Comparison of ENCODE assay signal across 11 cellular contexts in the genomic region with DNA sequence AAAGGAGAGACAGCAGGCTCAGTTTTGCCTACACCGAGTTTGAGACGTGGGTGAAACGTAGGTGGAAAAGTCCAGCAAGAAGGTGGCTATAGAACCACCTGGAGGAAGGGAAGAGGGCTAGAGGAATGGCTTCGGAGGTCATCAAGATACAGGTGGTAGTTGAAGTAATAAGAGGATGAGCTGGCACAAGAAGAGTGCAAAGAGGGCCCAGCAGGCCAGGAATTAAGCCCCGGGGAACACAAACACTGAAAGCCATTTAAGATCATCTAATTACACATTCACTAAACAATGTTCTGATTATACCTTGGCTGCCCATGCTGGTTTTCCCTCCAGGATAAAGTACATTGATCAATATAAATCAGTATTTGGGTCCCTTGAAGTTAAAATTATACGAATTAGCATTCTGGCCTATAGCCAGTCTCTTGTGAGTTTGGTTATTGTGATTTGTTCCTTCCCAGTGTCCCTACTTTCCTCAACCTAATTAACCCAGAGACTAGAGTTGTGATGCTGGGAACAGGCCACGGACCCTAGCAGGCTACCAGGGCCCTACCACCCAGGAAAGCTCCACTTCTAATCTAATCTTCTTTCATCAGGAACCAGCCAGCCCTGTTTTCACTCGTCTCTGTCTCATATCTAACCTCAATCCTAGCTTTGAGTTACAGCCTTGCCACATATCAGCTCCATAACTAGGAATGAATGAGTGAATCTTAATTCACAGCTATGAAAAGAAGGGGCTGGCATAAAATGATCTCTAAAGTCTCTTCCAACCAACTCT. TPM values are rescaled to one million over a fixed set of nuclear protein-coding genes. Genes with fewer than 3 reads are reported as not detected.
A peak's percentile ranks its signal among the peaks of the same experiment; 100 is the strongest.
DNase-seq lines count a peak whose midpoint lies in the region; ATAC-seq and TF ChIP-seq lines count a peak whose summit lies in the region.
"Had no signal": no experiment of that assay in that cellular context is flagged by ENCODE, and none has a peak within 500 bp of the region (broad histone marks: within the 10 kb centered on the region; RNA-seq: fewer than 3 reads in every experiment).

No MANE protein-coding gene starts in this region.

- WGBS in suprapubic skin: 66% methylated on average over 8 of the region's 8 CpGs

- H3K9me3 ChIP-seq in lower lobe of right lung (no peaks in the 10 kb centered on the region), suprapubic skin (no peaks in the 10 kb centered on the region)

- intact Hi-C loops in activated CD8-positive, alpha-beta T cell treated with anti-CD3 and anti-CD28 coated beads for 36 hours (cut with micrococcal nuclease): no loop called here
- intact Hi-C loops in activated B cell treated with CpG ODN at 0.5 μM for 24 hours (cut with micrococcal nuclease) (no loop called here), lower lobe of right lung (cut with DNase I) (no loop called here)

- CTCF ChIA-PET in activated CD8-positive, alpha-beta T cell treated with anti-CD3 and anti-CD28 coated beads for 36 hours (lab: Charles Lee): interaction anchor here (0.8 to 26.9 kb wide), 6 partner anchors 7 to 369 kb away, joined by 3 to 1122 read pairs (median 12); a partner anchor contains a TSS
- CTCF ChIA-PET in activated CD8-positive, alpha-beta T cell treated with anti-CD3 and anti-CD28 coated beads, Interleukin-2, amount 10 ng/mL, durations not matched to agents 7 days and 5 days (lab: Charles Lee): interaction anchor here (0.9 to 28.2 kb wide), 6 partner anchors 9 to 75 kb away, joined by 3 to 1090 read pairs (median 8); a partner anchor contains a TSS
- CTCF ChIA-PET in activated B cell treated with CpG ODN at 0.5 μM for 24 hours (lab: Charles Lee): interaction anchor here (0.7 to 28.1 kb wide), 4 partner anchors 7 to 62 kb away, joined by 3 to 1006 read pairs (median 50); a partner anchor contains a TSS

- H3K9me3 Mint-ChIP-seq in activated CD8-positive, alpha-beta T cell treated with anti-CD3 and anti-CD28 coated beads for 36 hours: no peaks in the 10 kb centered on the region
- H3K9me3 Mint-ChIP-seq in activated CD8-positive, alpha-beta T cell treated with anti-CD3 and anti-CD28 coated beads, Interleukin-2, amount 10 ng/mL, durations not matched to agents 7 days and 5 days (ENCODE audit: insufficient read depth): no peaks in the 10 kb centered on the region
- H3K9me3 Mint-ChIP-seq in activated B cell treated with CpG ODN at 0.5 μM for 24 hours: no peaks in the 10 kb centered on the region
- H3K9me3 Mint-ChIP-seq: nephron had no signal

- peaks cover 15% of the 10 kb centered on the region for H3K36me3 Mint-ChIP-seq in activated CD8-positive, alpha-beta T cell treated with anti-CD3 and anti-CD28 coated beads for 36 hours (ENCODE audit: low read depth)
- H3K36me3 Mint-ChIP-seq in activated CD8-positive, alpha-beta T cell treated with anti-CD3 and anti-CD28 coated beads, Interleukin-2, amount 10 ng/mL, durations not matched to agents 7 days and 5 days (ENCODE audit: low read depth): peaks cover 20% of the 10 kb centered on the region
- peaks cover 95% of the 10 kb centered on the region for H3K36me3 Mint-ChIP-seq in activated B cell treated with CpG ODN at 0.5 μM for 24 hours (ENCODE audit: low read depth)

- H3K27me3 ChIP-seq in lower lobe of right lung (ENCODE audit: low read depth) (no peaks in the 10 kb centered on the region), suprapubic skin (no peaks in the 10 kb centered on the region)

- TF ChIP-seq CTCF in activated CD8-positive, alpha-beta T cell treated with anti-CD3 and anti-CD28 coated beads for 36 hours (IDR thresholded peaks at IDR 0.05): no peak
- no peak for TF ChIP-seq CTCF in activated B cell treated with CpG ODN at 0.5 μM for 24 hours (IDR thresholded peaks at IDR 0.05)
- TF ChIP-seq CTCF in lower lobe of right lung (IDR thresholded peaks at IDR 0.05): no peak
- TF ChIP-seq CTCF in suprapubic skin (IDR thresholded peaks at IDR 0.05): no peak

- peaks cover 2% of the 10 kb centered on the region for H3K4me1 Mint-ChIP-seq in activated CD8-positive, alpha-beta T cell treated with anti-CD3 and anti-CD28 coated beads for 36 hours (ENCODE audit: low read depth)
- no peaks in the 10 kb centered on the region for H3K4me1 Mint-ChIP-seq in activated CD8-positive, alpha-beta T cell treated with anti-CD3 and anti-CD28 coated beads, Interleukin-2, amount 10 ng/mL, durations not matched to agents 7 days and 5 days (ENCODE audit: low read depth)
- H3K4me1 Mint-ChIP-seq in activated B cell treated with CpG ODN at 0.5 μM for 24 hours: peaks cover 1% of the 10 kb centered on the region
- H3K4me1 Mint-ChIP-seq: nephron had no signal

- H3K4me3 ChIP-seq in lower lobe of right lung (no peak overlapping the region), suprapubic skin (no peak overlapping the region)

- TF ChIP-seq POLR2A in suprapubic skin (IDR thresholded peaks at IDR 0.05): no peak

- no peak overlapping the region for H3K4me3 Mint-ChIP-seq in activated CD8-positive, alpha-beta T cell treated with anti-CD3 and anti-CD28 coated beads for 36 hours
- H3K4me3 Mint-ChIP-seq in activated CD8-positive, alpha-beta T cell treated with anti-CD3 and anti-CD28 coated beads, Interleukin-2, amount 10 ng/mL, durations not matched to agents 7 days and 5 days: no peak overlapping the region
- no peak overlapping the region for H3K4me3 Mint-ChIP-seq in activated B cell treated with CpG ODN at 0.5 μM for 24 hours
- H3K4me3 Mint-ChIP-seq: nephron had no signal

- peaks cover 26% of the 10 kb centered on the region for H3K4me1 ChIP-seq in lower lobe of right lung
- peaks cover 73% of the 10 kb centered on the region for H3K4me1 ChIP-seq in suprapubic skin

- no peak for DNase-seq in activated CD8-positive, alpha-beta T cell treated with anti-CD3 and anti-CD28 coated beads for 36 hours
- no peak for DNase-seq in activated CD8-positive, alpha-beta T cell treated with anti-CD3 and anti-CD28 coated beads, Interleukin-2, amount 10 ng/mL, durations not matched to agents 7 days and 5 days
- DNase-seq in activated B cell treated with CpG ODN at 0.5 μM for 24 hours (no peak), lower lobe of right lung (no peak), suprapubic skin (ENCODE audit: low spot score in 2 of 2) (no peak), NAMALWA (ENCODE audit: low spot score) (no peak), iPS-NIHi7 (ENCODE audit: extremely low spot score) (no peak)
- DNase-seq: activated CD8-positive, alpha-beta memory T cell treated with anti-CD3 and anti-CD28 coated beads for 24 hours had no signal

- no peaks in the 10 kb centered on the region for H3K27me3 Mint-ChIP-seq in activated CD8-positive, alpha-beta T cell treated with anti-CD3 and anti-CD28 coated beads for 36 hours
- no peaks in the 10 kb centered on the region for H3K27me3 Mint-ChIP-seq in activated CD8-positive, alpha-beta T cell treated with anti-CD3 and anti-CD28 coated beads, Interleukin-2, amount 10 ng/mL, durations not matched to agents 7 days and 5 days (ENCODE audit: low read depth)
- no peaks in the 10 kb centered on the region for H3K27me3 Mint-ChIP-seq in activated B cell treated with CpG ODN at 0.5 μM for 24 hours

- TF ChIP-seq EP300 in suprapubic skin (IDR thresholded peaks at IDR 0.05): no peak

- H3K27ac ChIP-seq in lower lobe of right lung (peak overlapping the region; percentile 18), suprapubic skin (peak overlapping the region; percentile 75)
- H3K27ac ChIP-seq: HL-60 had no signal

- ATAC-seq in activated CD8-positive, alpha-beta T cell treated with anti-CD3 and anti-CD28 coated beads for 36 hours: no peak
- ATAC-seq in activated CD8-positive, alpha-beta T cell treated with anti-CD3 and anti-CD28 coated beads, Interleukin-2, amount 10 ng/mL, durations not matched to agents 7 days and 5 days: no peak
- ATAC-seq in activated B cell treated with CpG ODN at 0.5 μM for 24 hours (ENCODE audit: low read depth) (no peak), lower lobe of right lung (no peak), HG02798 (IDR thresholded peaks at IDR 0.05; ENCODE audit: poor library complexity, unreplicated experiment) (no peak)

- peak overlapping the region; percentile 12 for H3K27ac Mint-ChIP-seq in activated CD8-positive, alpha-beta T cell treated with anti-CD3 and anti-CD28 coated beads for 36 hours
- no peak overlapping the region for H3K27ac Mint-ChIP-seq in activated CD8-positive, alpha-beta T cell treated with anti-CD3 and anti-CD28 coated beads, Interleukin-2, amount 10 ng/mL, durations not matched to agents 7 days and 5 days
- H3K27ac Mint-ChIP-seq in activated B cell treated with CpG ODN at 0.5 μM for 24 hours: peak overlapping the region; percentile 7
- H3K27ac Mint-ChIP-seq: nephron had no signal

- H3K36me3 ChIP-seq in lower lobe of right lung (peaks cover 99% of the 10 kb centered on the region), suprapubic skin (peaks cover 52% of the 10 kb centered on the region)

- POLR2A ChIA-PET in activated CD8-positive, alpha-beta T cell treated with anti-CD3 and anti-CD28 coated beads for 36 hours (lab: Charles Lee): interaction anchor here (1.4 kb wide), 1 partner anchor 61 kb away, joined by 3 read pairs; no protein-coding TSS in a partner anchor
- POLR2A ChIA-PET in activated CD8-positive, alpha-beta T cell treated with anti-CD3 and anti-CD28 coated beads, Interleukin-2, amount 10 ng/mL, durations not matched to agents 7 days and 5 days (lab: Charles Lee): no interaction called here
- POLR2A ChIA-PET in activated B cell treated with CpG ODN at 0.5 μM for 24 hours (lab: Charles Lee): interaction anchor here (0.6 to 1.2 kb wide), 6 partner anchors 9 to 1058 kb away, joined by 3 to 8 read pairs (median 6); no protein-coding TSS in a partner anchor

RNA-seq across cellular contexts. Expression of a gene that starts 26.4 kb away (rescaled TPM):
- total RNA-seq in activated CD8-positive, alpha-beta T cell treated with anti-CD3 and anti-CD28 coated beads for 36 hours: 10 to 100 TPM; 63.8 to 64.6 TPM
- 10 to 100 TPM; 64.7 to 66.0 TPM for total RNA-seq in activated CD8-positive, alpha-beta T cell treated with anti-CD3 and anti-CD28 coated beads, Interleukin-2, amount 10 ng/mL, durations not matched to agents 7 days and 5 days
- total RNA-seq in activated B cell treated with CpG ODN at 0.5 μM for 24 hours: 60.4 and 70.6 TPM in 2 replicates
- total RNA-seq in lower lobe of right lung: 45.3 TPM
- 10 to 100 TPM; 51.2 to 66.4 (median 56.7) TPM for total RNA-seq in suprapubic skin

RNA-seq across cellular contexts. Expression of a gene that starts 56.6 kb away (rescaled TPM):
- 10 to 100 TPM; 26.6 to 28.9 TPM for total RNA-seq in activated CD8-positive, alpha-beta T cell treated with anti-CD3 and anti-CD28 coated beads for 36 hours
- 10 to 100 TPM; 26.2 to 28.4 TPM for total RNA-seq in activated CD8-positive, alpha-beta T cell treated with anti-CD3 and anti-CD28 coated beads, Interleukin-2, amount 10 ng/mL, durations not matched to agents 7 days and 5 days
- 127 and 151 TPM in 2 replicates for total RNA-seq in activated B cell treated with CpG ODN at 0.5 μM for 24 hours
- total RNA-seq in lower lobe of right lung: 50.5 TPM
- total RNA-seq in suprapubic skin: 100 to 1,000 TPM in 2 of 4 donors, 10 to 100 TPM in 2; 70.7 to 162 (median 94.5) TPM
